Comparison of ENCODE assay signal across 22 cellular contexts in genomic region chr4:119477412-119478053, GRCh38.
DNase-seq lines count a peak whose midpoint lies in the region; ATAC-seq and TF ChIP-seq lines count a peak whose summit lies in the region.
"Had no signal": no experiment of that assay in that cellular context is flagged by ENCODE, and none has a peak within 500 bp of the region (broad histone marks: within the 10 kb centered on the region; RNA-seq: fewer than 3 reads in every experiment).

No MANE protein-coding gene starts in this region.

- no peaks in the 10 kb centered on the region for H3K4me1 Mint-ChIP-seq in activated CD4-positive, alpha-beta T cell treated with anti-CD3 and anti-CD28 coated beads, Interleukin-2, amount 10 ng/mL, durations not matched to agents 24 days and 14 days
- H3K4me1 Mint-ChIP-seq: natural killer cell, WTC11 had no signal

- intact Hi-C loops in activated CD4-positive, alpha-beta T cell treated with anti-CD3 and anti-CD28 coated beads, Interleukin-2, amount 10 ng/mL, durations not matched to agents 24 days and 14 days (cut with micrococcal nuclease): no loop called here

- DNase-seq in GM10266 (ENCODE audit: extremely low spot score) (peak; percentile 5), iris pigment epithelial cell (ENCODE audit: low read depth) (peak; percentile 56), HUDEP-2 (lab: John Stamatoyannopoulos, UW; ENCODE audit: unreplicated experiment in 76 of 76) (no peak)
- no peak for DNase-seq in activated CD4-positive, alpha-beta T cell treated with anti-CD3 and anti-CD28 coated beads, Interleukin-2, amount 10 ng/mL, durations not matched to agents 24 days and 14 days
- DNase-seq: activated CD4-positive, alpha-beta memory T cell treated with anti-CD3 and anti-CD28 coated beads for 36 hours; brain microvascular endothelial cell; colonic mucosa; endodermal cell; esophagus squamous epithelium; left colon; natural killer cell; NCI-H2171 treated with DMSO at 0.1 percent for 48 hours; NCI-H526 treated with DMSO at 0.1 percent for 48 hours; ovary; right lobe of liver; RPMI8226; stimulated activated CD4-positive, alpha-beta T cell treated with anti-CD3 and anti-CD28 coated beads, Interleukin-15, amount 100 ng/mL, for 24 hours had no signal

- H3K4me3 Mint-ChIP-seq in activated CD4-positive, alpha-beta T cell treated with anti-CD3 and anti-CD28 coated beads, Interleukin-2, amount 10 ng/mL, durations not matched to agents 24 days and 14 days: no peak overlapping the region
- H3K4me3 Mint-ChIP-seq: activated CD4-positive, alpha-beta memory T cell treated with anti-CD3 and anti-CD28 coated beads for 36 hours; endodermal cell; natural killer cell; WTC11 had no signal

- no peaks in the 10 kb centered on the region for H3K27me3 Mint-ChIP-seq in activated CD4-positive, alpha-beta T cell treated with anti-CD3 and anti-CD28 coated beads, Interleukin-2, amount 10 ng/mL, durations not matched to agents 24 days and 14 days
- H3K27me3 Mint-ChIP-seq: activated CD4-positive, alpha-beta memory T cell treated with anti-CD3 and anti-CD28 coated beads for 36 hours had no signal

- peaks cover 49% of the 10 kb centered on the region for H3K36me3 Mint-ChIP-seq in activated CD4-positive, alpha-beta T cell treated with anti-CD3 and anti-CD28 coated beads, Interleukin-2, amount 10 ng/mL, durations not matched to agents 24 days and 14 days (ENCODE audit: low read depth)

- H3K27ac Mint-ChIP-seq in activated CD4-positive, alpha-beta T cell treated with anti-CD3 and anti-CD28 coated beads, Interleukin-2, amount 10 ng/mL, durations not matched to agents 24 days and 14 days: no peak overlapping the region
- H3K27ac Mint-ChIP-seq: activated CD4-positive, alpha-beta memory T cell treated with anti-CD3 and anti-CD28 coated beads for 36 hours; endodermal cell; natural killer cell; WTC11 had no signal

- ATAC-seq in GM21447 (IDR thresholded peaks at IDR 0.05; ENCODE audit: unreplicated experiment) (peak; percentile 34), HG03469 (IDR thresholded peaks at IDR 0.05; ENCODE audit: unreplicated experiment) (peak; percentile 51), HG02938 (IDR thresholded peaks at IDR 0.05; ENCODE audit: unreplicated experiment) (no peak), GM21367 (IDR thresholded peaks at IDR 0.05; ENCODE audit: unreplicated experiment) (no peak)
- ATAC-seq: natural killer cell, WTC11 had no signal

- peaks cover 10% of the 10 kb centered on the region for H3K9me3 Mint-ChIP-seq in activated CD4-positive, alpha-beta T cell treated with anti-CD3 and anti-CD28 coated beads, Interleukin-2, amount 10 ng/mL, durations not matched to agents 24 days and 14 days

- TF ChIP-seq CTCF in GM10266 (IDR thresholded peaks at IDR 0.05; ENCODE audit: control insufficient read depth, insufficient read depth, low read depth, missing control alignments): no peak

Comparison
In these comparisons a context has a peak if more than half of its experiments do, and no peak if none do; other contexts are left out.
1. DNase-seq: peak in GM10266 (single experiment) and iris pigment epithelial cell (single experiment); none in HUDEP-2 (0 of 76) and activated CD4-positive, alpha-beta T cell treated with anti-CD3 and anti-CD28 coated beads, Interleukin-2, amount 10 ng/mL, durations not matched to agents 24 days and 14 days (single experiment).
2. ATAC-seq: peak in GM21447 (single experiment) and HG03469 (single experiment); none in HG02938 (single experiment) and GM21367 (single experiment).